In genomic region chr1:111203681-111204210, GRCh38 we compare ENCODE assay signal across 8 cellular contexts. TPM values are rescaled to one million over a fixed set of nuclear protein-coding genes. Genes with fewer than 3 reads are reported as not detected.
DNase-seq lines count a peak whose midpoint lies in the region; ATAC-seq and TF ChIP-seq lines count a peak whose summit lies in the region.

No MANE protein-coding gene starts in this region.

- TF ChIP-seq CTCF in GM12865 (IDR thresholded peaks at IDR 0.05; ENCODE audit: insufficient read depth, low read depth, low read length, missing control alignments) = no peak

- H3K36me3 Mint-ChIP-seq in activated CD4-positive, alpha-beta T cell treated with anti-CD3 and anti-CD28 coated beads, Interleukin-2, amount 10 ng/mL, durations not matched to agents 24 days and 14 days (ENCODE audit: low read depth) = peaks cover 9% of the 10 kb centered on the region
- H3K36me3 Mint-ChIP-seq in stimulated activated effector memory CD8-positive, alpha-beta T cell treated with anti-CD3 and anti-CD28 coated beads, Interleukin-12 subunit alpha, Interleukin-12 subunit beta, amount 100 ng/mL, for 72 hours = peaks cover 36% of the 10 kb centered on the region

- intact Hi-C loops in activated CD4-positive, alpha-beta T cell treated with anti-CD3 and anti-CD28 coated beads, Interleukin-2, amount 10 ng/mL, durations not matched to agents 24 days and 14 days (cut with micrococcal nuclease) = loop anchor here (1.0 to 5.0 kb wide), 6 partner anchors 13 to 554 kb away; partner anchors contain the start of genes DDX20, KCNA3 and LRIF1

- no peaks in the 10 kb centered on the region for H3K27me3 ChIP-seq in mucosa of stomach (ENCODE audit: control insufficient read depth, insufficient read depth, low read length)

- peaks cover 55% of the 10 kb centered on the region for H3K4me1 ChIP-seq in mucosa of stomach (ENCODE audit: control insufficient read depth, insufficient read depth, low read length)

- no peaks in the 10 kb centered on the region for H3K9me3 Mint-ChIP-seq in activated CD4-positive, alpha-beta T cell treated with anti-CD3 and anti-CD28 coated beads, Interleukin-2, amount 10 ng/mL, durations not matched to agents 24 days and 14 days
- no peaks in the 10 kb centered on the region for H3K9me3 Mint-ChIP-seq in stimulated activated effector memory CD8-positive, alpha-beta T cell treated with anti-CD3 and anti-CD28 coated beads, Interleukin-12 subunit alpha, Interleukin-12 subunit beta, amount 100 ng/mL, for 72 hours

- peak overlapping the region; percentile 82 for H3K27ac Mint-ChIP-seq in activated CD4-positive, alpha-beta T cell treated with anti-CD3 and anti-CD28 coated beads, Interleukin-2, amount 10 ng/mL, durations not matched to agents 24 days and 14 days
- H3K27ac Mint-ChIP-seq in stimulated activated effector memory CD8-positive, alpha-beta T cell treated with anti-CD3 and anti-CD28 coated beads, Interleukin-12 subunit alpha, Interleukin-12 subunit beta, amount 100 ng/mL, for 72 hours = peak overlapping the region; percentile 97

- peaks cover 55% of the 10 kb centered on the region for H3K4me1 Mint-ChIP-seq in activated CD4-positive, alpha-beta T cell treated with anti-CD3 and anti-CD28 coated beads, Interleukin-2, amount 10 ng/mL, durations not matched to agents 24 days and 14 days
- H3K4me1 Mint-ChIP-seq in stimulated activated effector memory CD8-positive, alpha-beta T cell treated with anti-CD3 and anti-CD28 coated beads, Interleukin-12 subunit alpha, Interleukin-12 subunit beta, amount 100 ng/mL, for 72 hours = peaks cover 60% of the 10 kb centered on the region

- peak overlapping the region; percentile 98 for H3K4me3 Mint-ChIP-seq in activated CD4-positive, alpha-beta T cell treated with anti-CD3 and anti-CD28 coated beads, Interleukin-2, amount 10 ng/mL, durations not matched to agents 24 days and 14 days
- H3K4me3 Mint-ChIP-seq in stimulated activated effector memory CD8-positive, alpha-beta T cell treated with anti-CD3 and anti-CD28 coated beads, Interleukin-12 subunit alpha, Interleukin-12 subunit beta, amount 100 ng/mL, for 72 hours = peak overlapping the region; percentile 90

- ATAC-seq in stimulated activated effector memory CD8-positive, alpha-beta T cell treated with anti-CD3 and anti-CD28 coated beads, Interleukin-12 subunit alpha, Interleukin-12 subunit beta, amount 100 ng/mL, for 72 hours = peak; percentile 57

- H3K4me3 ChIP-seq in GM12865 (ENCODE audit: low read depth, low read length) (peak overlapping the region; percentile 74), mucosa of stomach (ENCODE audit: low read length) (peak overlapping the region; percentile 71)

- DNase-seq in GM12865 (ENCODE audit: low read depth) = peak; percentile 98
- DNase-seq in HCEC 1CT = peak; percentile 18
- peak; percentile 61 for DNase-seq in NCI-H1105 (lab: John Stamatoyannopoulos, UW)
- peak; percentile 96 for DNase-seq in activated CD4-positive, alpha-beta T cell treated with anti-CD3 and anti-CD28 coated beads, Interleukin-2, amount 10 ng/mL, durations not matched to agents 24 days and 14 days
- peak; percentile 66 for DNase-seq in effector CD8-positive, alpha-beta T cell (lab: John Stamatoyannopoulos, UW)
- DNase-seq in stimulated activated effector memory CD8-positive, alpha-beta T cell treated with anti-CD3 and anti-CD28 coated beads, Interleukin-12 subunit alpha, Interleukin-12 subunit beta, amount 100 ng/mL, for 72 hours (ENCODE audit: low spot score in 2 of 2) = peak; percentile 69 to 94
- no peak for DNase-seq in SK-N-DZ (ENCODE audit: low spot score)

- H3K36me3 ChIP-seq in mucosa of stomach (ENCODE audit: control insufficient read depth, insufficient read depth, low read length) = peaks cover 1% of the 10 kb centered on the region

- H3K9me3 ChIP-seq in mucosa of stomach (ENCODE audit: control insufficient read depth, low read length) = no peaks in the 10 kb centered on the region

- no peaks in the 10 kb centered on the region for H3K27me3 Mint-ChIP-seq in activated CD4-positive, alpha-beta T cell treated with anti-CD3 and anti-CD28 coated beads, Interleukin-2, amount 10 ng/mL, durations not matched to agents 24 days and 14 days

- peak overlapping the region; percentile 82 for H3K9ac ChIP-seq in mucosa of stomach (ENCODE audit: low read length)

RNA-seq across cellular contexts. Expression of gene DENND2D, which starts 3.3 kb away (rescaled TPM):
- 175 and 180 TPM in 2 replicates for total RNA-seq in activated CD4-positive, alpha-beta T cell treated with anti-CD3 and anti-CD28 coated beads, Interleukin-2, amount 10 ng/mL, durations not matched to agents 24 days and 14 days
- polyA plus RNA-seq in SK-N-DZ (2014; cell fraction: cytosol; rRNA removed) = not detected in 2 replicates
- polyA plus RNA-seq in SK-N-DZ (2014; cell fraction: nucleus; rRNA removed) = 0.11 TPM in 1 of 2 replicates, not detected in the other

RNA-seq across cellular contexts. Expression of gene CHI3L2, which starts 23.8 kb away (rescaled TPM):
- 2.3 and 3.9 TPM in 2 replicates for total RNA-seq in activated CD4-positive, alpha-beta T cell treated with anti-CD3 and anti-CD28 coated beads, Interleukin-2, amount 10 ng/mL, durations not matched to agents 24 days and 14 days
- not detected in 2 replicates for polyA plus RNA-seq in SK-N-DZ (2014; cell fraction: cytosol; rRNA removed)
- polyA plus RNA-seq in SK-N-DZ (2014; cell fraction: nucleus; rRNA removed) = not detected in 2 replicates
